Comparison of ENCODE assay signal across 9 cellular contexts in genomic region chr18:11955299-11956029, GRCh38. TPM values are rescaled to one million over a fixed set of nuclear protein-coding genes. Genes with fewer than 3 reads are reported as not detected.
DNase-seq lines count a peak whose midpoint lies in the region; ATAC-seq and TF ChIP-seq lines count a peak whose summit lies in the region.
"Had no signal": no experiment of that assay in that cellular context is flagged by ENCODE, and none has a peak within 500 bp of the region (broad histone marks: within the 10 kb centered on the region; RNA-seq: fewer than 3 reads in every experiment).

No MANE protein-coding gene starts in this region.

- peaks cover 8% of the 10 kb centered on the region for H3K9me3 ChIP-seq in vagina

- peaks cover 14% of the 10 kb centered on the region for H3K9me3 Mint-ChIP-seq in activated naive CD4-positive, alpha-beta T cell treated with anti-CD3 and anti-CD28 coated beads for 36 hours

- DNase-seq in activated naive CD4-positive, alpha-beta T cell treated with anti-CD3 and anti-CD28 coated beads for 36 hours: peak; percentile 19
- no peak for DNase-seq in activated naive CD4-positive, alpha-beta T cell treated with anti-CD3 and anti-CD28 coated beads, Interleukin-2, amount 50 U/mL, for 16 hours
- DNase-seq in astrocyte of the cerebellum (ENCODE audit: low read depth): peak; percentile 89
- DNase-seq in islet precursor cell: peak; percentile 93
- no peak for DNase-seq in vagina (ENCODE audit: extremely low spot score in 2 of 2)
- no peak for DNase-seq in GOT3 (lab: John Stamatoyannopoulos, UW)
- no peak for DNase-seq in NCI-H1417 treated with DMSO at 0.1 percent for 48 hours (lab: John Stamatoyannopoulos, UW)
- DNase-seq: effector memory CD8-positive, alpha-beta T cell had no signal

- in situ Hi-C loops in astrocyte of the cerebellum (cut with HindIII; ENCODE audit: low sequenced_read_pairs): no loop called here

- H3K27ac ChIP-seq in vagina: peak overlapping the region; percentile 71

- H3K36me3 ChIP-seq in vagina: no peaks in the 10 kb centered on the region

- intact Hi-C loops in activated naive CD4-positive, alpha-beta T cell treated with anti-CD3 and anti-CD28 coated beads for 36 hours (cut with micrococcal nuclease): no loop called here
- intact Hi-C loops in vagina (cut with DNase I): no loop called here

- CTCF ChIA-PET in activated naive CD4-positive, alpha-beta T cell treated with anti-CD3 and anti-CD28 coated beads for 36 hours (lab: Charles Lee): interaction anchor here (1.4 to 2.2 kb wide), 4 partner anchors 17 to 84 kb away, joined by 3 to 15 read pairs (median 6); no protein-coding TSS in a partner anchor

- peaks cover 5% of the 10 kb centered on the region for H3K36me3 Mint-ChIP-seq in activated naive CD4-positive, alpha-beta T cell treated with anti-CD3 and anti-CD28 coated beads for 36 hours (ENCODE audit: low read depth)

- H3K27me3 Mint-ChIP-seq in activated naive CD4-positive, alpha-beta T cell treated with anti-CD3 and anti-CD28 coated beads for 36 hours (ENCODE audit: low read depth): no peaks in the 10 kb centered on the region

- TF ChIP-seq CTCF in astrocyte of the cerebellum (IDR thresholded peaks at IDR 0.05; ENCODE audit: low read depth, low read length, missing control alignments) (no peak), vagina (IDR thresholded peaks at IDR 0.05) (no peak)

- H3K27ac Mint-ChIP-seq in activated naive CD4-positive, alpha-beta T cell treated with anti-CD3 and anti-CD28 coated beads for 36 hours: no peak overlapping the region
- H3K27ac Mint-ChIP-seq: effector memory CD8-positive, alpha-beta T cell had no signal

- peaks cover 44% of the 10 kb centered on the region for H3K4me1 ChIP-seq in vagina

- peaks cover 5% of the 10 kb centered on the region for H3K4me1 Mint-ChIP-seq in activated naive CD4-positive, alpha-beta T cell treated with anti-CD3 and anti-CD28 coated beads for 36 hours (ENCODE audit: low read depth)

- H3K4me3 Mint-ChIP-seq in activated naive CD4-positive, alpha-beta T cell treated with anti-CD3 and anti-CD28 coated beads for 36 hours: no peak overlapping the region
- H3K4me3 Mint-ChIP-seq: effector memory CD8-positive, alpha-beta T cell had no signal

- H3K4me3 ChIP-seq in astrocyte of the cerebellum (ENCODE audit: low read depth, low read length) (no peak overlapping the region), vagina (no peak overlapping the region)

- ATAC-seq in GM18868 (IDR thresholded peaks at IDR 0.05; ENCODE audit: unreplicated experiment): no peak
- ATAC-seq: effector memory CD8-positive, alpha-beta T cell had no signal

- no peak for TF ChIP-seq POLR2A in vagina (IDR thresholded peaks at IDR 0.05)

- H3K27me3 ChIP-seq in vagina: no peaks in the 10 kb centered on the region

RNA-seq across cellular contexts. Expression of gene IMPA2, which starts 25.8 kb away (rescaled TPM):
- 10 to 100 TPM; 23.6 to 28.9 TPM for total RNA-seq in activated naive CD4-positive, alpha-beta T cell treated with anti-CD3 and anti-CD28 coated beads for 36 hours
- 128 TPM for total RNA-seq in vagina

RNA-seq across cellular contexts. Expression of gene MPPE1, which starts 47.3 kb away (rescaled TPM):
- 10 to 100 TPM; 30.4 to 34.3 TPM for total RNA-seq in activated naive CD4-positive, alpha-beta T cell treated with anti-CD3 and anti-CD28 coated beads for 36 hours
- 24.6 TPM for total RNA-seq in vagina

Comparison
In these comparisons a context has a peak if more than half of its experiments do, and no peak if none do; other contexts are left out.
1. DNase-seq: peak in activated naive CD4-positive, alpha-beta T cell treated with anti-CD3 and anti-CD28 coated beads for 36 hours (single experiment), astrocyte of the cerebellum (single experiment) and islet precursor cell (single experiment); none in activated naive CD4-positive, alpha-beta T cell treated with anti-CD3 and anti-CD28 coated beads, Interleukin-2, amount 50 U/mL, for 16 hours (single experiment), vagina (0 of 2), GOT3 (single experiment) and NCI-H1417 treated with DMSO at 0.1 percent for 48 hours (single experiment).